In genomic region chr6:84426002-84426705, GRCh38 we compare ENCODE assay signal across 28 cellular contexts.
DNase-seq lines count a peak whose midpoint lies in the region; ATAC-seq and TF ChIP-seq lines count a peak whose summit lies in the region.
"Had no signal": no experiment of that assay in that cellular context is flagged by ENCODE, and none has a peak within 500 bp of the region (broad histone marks: within the 10 kb centered on the region; RNA-seq: fewer than 3 reads in every experiment).

No MANE protein-coding gene starts in this region.

- no peaks in the 10 kb centered on the region for H3K4me1 Mint-ChIP-seq in activated CD4-positive, alpha-beta T cell treated with anti-CD3 and anti-CD28 coated beads for 36 hours
- H3K4me1 Mint-ChIP-seq: activated naive CD8-positive, alpha-beta T cell treated with anti-CD3 and anti-CD28 coated beads, Interleukin-2, amount 10 ng/mL, durations not matched to agents 7 days and 5 days; central memory CD8-positive, alpha-beta T cell; stimulated activated naive B cell treated with anti-CD40 and anti-IgM and Interleukin-4, amounts not matched to agents 10 μg/mL and 1 μg/mL and 100 μg/mL, for 72 hours had no signal

- H3K4me3 Mint-ChIP-seq in activated CD4-positive, alpha-beta T cell treated with anti-CD3 and anti-CD28 coated beads for 36 hours, result no peak overlapping the region
- H3K4me3 Mint-ChIP-seq: activated naive CD8-positive, alpha-beta T cell treated with anti-CD3 and anti-CD28 coated beads, Interleukin-2, amount 10 ng/mL, durations not matched to agents 7 days and 5 days; central memory CD8-positive, alpha-beta T cell; H9; stimulated activated naive B cell treated with anti-CD40 and anti-IgM and Interleukin-4, amounts not matched to agents 10 μg/mL and 1 μg/mL and 100 μg/mL, for 72 hours; T-helper 2 cell treated with Interferon-gamma antibody and Interleukin-4, amounts not matched to agents 5 μg/mL and 100 μg/mL, for 36 hours had no signal

- H3K27me3 ChIP-seq in ascending aorta, result no peaks in the 10 kb centered on the region
- H3K27me3 ChIP-seq: BLaER1 treated with 17β-estradiol and CSF1 and Interleukin-3, amounts not matched to agents 10 nM and 100 nM; foreskin keratinocyte had no signal

- no peaks in the 10 kb centered on the region for H3K9me3 Mint-ChIP-seq in activated CD4-positive, alpha-beta T cell treated with anti-CD3 and anti-CD28 coated beads for 36 hours (ENCODE audit: low read depth)
- H3K9me3 Mint-ChIP-seq: activated naive CD8-positive, alpha-beta T cell treated with anti-CD3 and anti-CD28 coated beads, Interleukin-2, amount 10 ng/mL, durations not matched to agents 7 days and 5 days; H9; T-helper 2 cell treated with Interferon-gamma antibody and Interleukin-4, amounts not matched to agents 5 μg/mL and 100 μg/mL, for 36 hours had no signal

- H3K27ac ChIP-seq in HEK293 (ENCODE audit: extremely low read depth, low read depth, low read length), result no peak overlapping the region
- peak overlapping the region; percentile 22 to 37 for H3K27ac ChIP-seq in ascending aorta
- H3K27ac ChIP-seq: BLaER1 treated with 17β-estradiol and CSF1 and Interleukin-3, amounts not matched to agents 10 nM and 100 nM; foreskin keratinocyte had no signal

- POLR2A ChIA-PET in HEK293 (lab: Yijun Ruan, JAX), result interaction anchor here (0.7 kb wide), 1 partner anchor 343 kb away, joined by 3 read pairs; no protein-coding TSS in a partner anchor
- POLR2A ChIA-PET in activated CD4-positive, alpha-beta T cell treated with anti-CD3 and anti-CD28 coated beads for 36 hours (lab: Charles Lee), result no interaction called here

- CTCF ChIA-PET in HEK293 (lab: Yijun Ruan, JAX), result interaction anchor here (0.5 to 2.4 kb wide), 19 partner anchors 11 to 1428 kb away, joined by 3 to 9 read pairs (median 3); no protein-coding TSS in a partner anchor
- CTCF ChIA-PET in activated CD4-positive, alpha-beta T cell treated with anti-CD3 and anti-CD28 coated beads for 36 hours (lab: Charles Lee), result no interaction called here

- intact Hi-C loops in ascending aorta (cut with DNase I), result loop anchor here (5.0 to 10.0 kb wide), 5 partner anchors 86 to 1039 kb away; no protein-coding TSS in a partner anchor
- intact Hi-C loops in activated CD4-positive, alpha-beta T cell treated with anti-CD3 and anti-CD28 coated beads for 36 hours (cut with DNase I, micrococcal nuclease), result loop anchor here (5.0 to 10.0 kb wide), 4 partner anchors 261 to 896 kb away; no protein-coding TSS in a partner anchor

- H3K36me3 Mint-ChIP-seq in activated CD4-positive, alpha-beta T cell treated with anti-CD3 and anti-CD28 coated beads for 36 hours (ENCODE audit: low read depth), result no peaks in the 10 kb centered on the region
- H3K36me3 Mint-ChIP-seq: activated naive CD8-positive, alpha-beta T cell treated with anti-CD3 and anti-CD28 coated beads, Interleukin-2, amount 10 ng/mL, durations not matched to agents 7 days and 5 days; stimulated activated naive B cell treated with anti-CD40 and anti-IgM and Interleukin-4, amounts not matched to agents 10 μg/mL and 1 μg/mL and 100 μg/mL, for 72 hours had no signal

- ATAC-seq in left lobe of liver, result peak; percentile 57
- no peak for ATAC-seq in activated CD4-positive, alpha-beta T cell treated with anti-CD3 and anti-CD28 coated beads for 36 hours
- ATAC-seq: foreskin keratinocyte; sciatic nerve; stimulated activated naive B cell treated with anti-CD40 and anti-IgM and Interleukin-4, amounts not matched to agents 10 μg/mL and 1 μg/mL and 100 μg/mL, for 72 hours had no signal

- peaks cover 7% of the 10 kb centered on the region for H3K27me3 Mint-ChIP-seq in activated CD4-positive, alpha-beta T cell treated with anti-CD3 and anti-CD28 coated beads for 36 hours
- H3K27me3 Mint-ChIP-seq: central memory CD8-positive, alpha-beta T cell had no signal

- H3K27ac Mint-ChIP-seq in activated CD4-positive, alpha-beta T cell treated with anti-CD3 and anti-CD28 coated beads for 36 hours, result no peak overlapping the region
- H3K27ac Mint-ChIP-seq: activated naive CD8-positive, alpha-beta T cell treated with anti-CD3 and anti-CD28 coated beads, Interleukin-2, amount 10 ng/mL, durations not matched to agents 7 days and 5 days; H9; stimulated activated naive B cell treated with anti-CD40 and anti-IgM and Interleukin-4, amounts not matched to agents 10 μg/mL and 1 μg/mL and 100 μg/mL, for 72 hours; T-helper 2 cell treated with Interferon-gamma antibody and Interleukin-4, amounts not matched to agents 5 μg/mL and 100 μg/mL, for 36 hours had no signal

- TF ChIP-seq CTCF in HEK293 (tag by site-specific recombination; IDR thresholded peaks at IDR 0.05) (no peak), ascending aorta (IDR thresholded peaks at IDR 0.05) (no peak)

- no peak overlapping the region for H3K4me3 ChIP-seq in HEK293 (ENCODE audit: low read depth, low read length)
- peak overlapping the region in 1 of 2 donors; percentile 16 for H3K4me3 ChIP-seq in ascending aorta
- H3K4me3 ChIP-seq: BLaER1 treated with 17β-estradiol and CSF1 and Interleukin-3, amounts not matched to agents 10 nM and 100 nM had no signal

- peak; percentile 81 for DNase-seq in NCI-H146 treated with DMSO at 0.1 percent for 48 hours (lab: John Stamatoyannopoulos, UW; ENCODE audit: unreplicated experiment)
- DNase-seq in ascending aorta (ENCODE audit: low spot score in 2 of 2), result no peak
- DNase-seq in left lobe of liver (ENCODE audit: low spot score), result no peak
- DNase-seq in activated gamma-delta T cell treated with Interleukin-2 at 50 U/mL for 16 hours, result no peak
- DNase-seq in activated CD4-positive, alpha-beta T cell treated with anti-CD3 and anti-CD28 coated beads for 36 hours, result no peak
- no peak for DNase-seq in cerebellum (ENCODE audit: low spot score)
- DNase-seq: activated CD4-positive, alpha-beta T cell treated with anti-CD3 and anti-CD28 coated beads for 48 hours; activated CD8-positive, alpha-beta memory T cell treated with anti-CD3 and anti-CD28 coated beads for 24 hours; activated effector memory CD4-positive, alpha-beta T cell treated with anti-CD3 and anti-CD28 coated beads, Interleukin-2, amount 50 U/mL, for 16 hours; activated naive CD8-positive, alpha-beta T cell treated with anti-CD3 and anti-CD28 coated beads, Interleukin-2, amount 10 ng/mL, durations not matched to agents 7 days and 5 days; activated T-cell treated with anti-CD3 and anti-CD28 coated beads, Interleukin-2, amount 50 U/mL, for 1 hour; effector CD4-positive, alpha-beta T cell; foreskin keratinocyte; GDM1; H9; KBM-7; mammary epithelial cell; MM.1S; NCI-H1436; NCI-H2107; posterior cingulate gyrus; stimulated activated CD4-positive, alpha-beta T cell treated with anti-CD3 and anti-CD28 coated beads, Interleukin-4, amount 100 ng/mL, for 4 hours; stimulated activated naive B cell treated with anti-CD40 and anti-IgM and Interleukin-4, amounts not matched to agents 10 μg/mL and 1 μg/mL and 100 μg/mL, for 72 hours had no signal

- H3K9me3 ChIP-seq in HEK293 (ENCODE audit: control insufficient read depth, insufficient read depth, low read depth, low read length), result no peaks in the 10 kb centered on the region
- H3K9me3 ChIP-seq in ascending aorta, result no peaks in the 10 kb centered on the region
- H3K9me3 ChIP-seq: BLaER1 treated with 17β-estradiol and CSF1 and Interleukin-3, amounts not matched to agents 10 nM and 100 nM had no signal

- H3K36me3 ChIP-seq in HEK293 (ENCODE audit: control insufficient read depth in 2 of 2, insufficient read depth in 1 of 2, low read length in 2 of 2) (no peaks in the 10 kb centered on the region), ascending aorta (no peaks in the 10 kb centered on the region)
- H3K36me3 ChIP-seq: BLaER1 treated with 17β-estradiol and CSF1 and Interleukin-3, amounts not matched to agents 10 nM and 100 nM had no signal

- H3K4me1 ChIP-seq in HEK293 (ENCODE audit: control insufficient read depth, insufficient read depth, low read length) (peaks cover 11% of the 10 kb centered on the region), ascending aorta (peaks cover 0 to 11% of the 10 kb centered on the region in 2 donors)
- H3K4me1 ChIP-seq: BLaER1 treated with 17β-estradiol and CSF1 and Interleukin-3, amounts not matched to agents 10 nM and 100 nM had no signal

TF ChIP-seq in HEK293, 187 proteins besides CTCF, POLR2A, EP300 and RAD21 (continues in another document):
- TF ChIP-seq, protein P1, sequence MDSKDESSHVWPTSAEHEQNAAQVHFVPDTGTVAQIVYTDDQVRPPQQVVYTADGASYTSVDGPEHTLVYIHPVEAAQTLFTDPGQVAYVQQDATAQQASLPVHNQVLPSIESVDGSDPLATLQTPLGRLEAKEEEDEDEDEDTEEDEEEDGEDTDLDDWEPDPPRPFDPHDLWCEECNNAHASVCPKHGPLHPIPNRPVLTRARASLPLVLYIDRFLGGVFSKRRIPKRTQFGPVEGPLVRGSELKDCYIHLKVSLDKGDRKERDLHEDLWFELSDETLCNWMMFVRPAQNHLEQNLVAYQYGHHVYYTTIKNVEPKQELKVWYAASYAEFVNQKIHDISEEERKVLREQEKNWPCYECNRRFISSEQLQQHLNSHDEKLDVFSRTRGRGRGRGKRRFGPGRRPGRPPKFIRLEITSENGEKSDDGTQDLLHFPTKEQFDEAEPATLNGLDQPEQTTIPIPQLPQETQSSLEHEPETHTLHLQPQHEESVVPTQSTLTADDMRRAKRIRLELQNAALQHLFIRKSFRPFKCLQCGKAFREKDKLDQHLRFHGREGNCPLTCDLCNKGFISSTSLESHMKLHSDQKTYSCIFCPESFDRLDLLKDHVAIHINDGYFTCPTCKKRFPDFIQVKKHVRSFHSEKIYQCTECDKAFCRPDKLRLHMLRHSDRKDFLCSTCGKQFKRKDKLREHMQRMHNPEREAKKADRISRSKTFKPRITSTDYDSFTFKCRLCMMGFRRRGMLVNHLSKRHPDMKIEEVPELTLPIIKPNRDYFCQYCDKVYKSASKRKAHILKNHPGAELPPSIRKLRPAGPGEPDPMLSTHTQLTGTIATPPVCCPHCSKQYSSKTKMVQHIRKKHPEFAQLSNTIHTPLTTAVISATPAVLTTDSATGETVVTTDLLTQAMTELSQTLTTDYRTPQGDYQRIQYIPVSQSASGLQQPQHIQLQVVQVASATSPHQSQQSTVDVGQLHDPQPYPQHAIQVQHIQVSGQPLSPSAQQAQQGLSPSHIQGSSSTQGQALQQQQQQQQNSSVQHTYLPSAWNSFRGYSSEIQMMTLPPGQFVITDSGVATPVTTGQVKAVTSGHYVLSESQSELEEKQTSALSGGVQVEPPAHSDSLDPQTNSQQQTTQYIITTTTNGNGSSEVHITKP (tag by site-specific recombination; IDR thresholded peaks at IDR 0.05), result 0 out of 2 replicates have a peak, but pooled peaks have one; percentile 10
- TF ChIP-seq ZNF664 (tag by site-specific recombination; IDR thresholded peaks at IDR 0.05) (no peak), ZNF843 (tag by site-specific recombination; IDR thresholded peaks at IDR 0.05) (peak; percentile 51; the same call in 1 of the 2 replicates), ZBTB20 (tag by site-specific recombination; IDR thresholded peaks at IDR 0.05) (no peak)
